27 cellular contexts compared by ENCODE assay signal in the genomic region with DNA sequence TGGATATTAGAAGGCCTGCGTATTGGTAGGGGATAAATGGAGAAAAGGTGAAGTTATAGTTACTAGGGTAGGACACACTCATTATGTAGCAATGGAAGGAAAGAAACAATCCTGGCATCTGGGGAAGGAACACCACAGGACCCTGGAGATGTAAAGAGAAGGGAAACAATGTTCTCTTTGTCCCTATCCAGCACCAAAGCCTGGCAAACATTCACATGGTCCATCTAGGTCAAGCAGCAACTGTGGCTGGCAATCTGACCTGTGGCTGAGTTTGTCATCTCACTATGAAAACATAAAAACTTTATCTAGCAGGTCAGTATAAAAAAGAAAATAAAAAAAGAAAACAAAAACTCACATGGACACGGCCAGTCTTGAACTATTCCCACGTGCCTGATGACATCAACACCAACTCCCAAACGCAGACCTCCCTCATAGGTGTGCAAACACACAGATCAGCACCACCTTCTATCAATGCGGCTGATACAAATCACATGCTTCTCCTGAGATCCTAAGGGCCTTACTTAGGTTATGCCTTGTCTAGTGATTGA. TPM values are rescaled to one million over a fixed set of nuclear protein-coding genes. Genes with fewer than 3 reads are reported as not detected.
A peak's percentile ranks its signal among the peaks of the same experiment; 100 is the strongest.
DNase-seq lines count a peak whose midpoint lies in the region; ATAC-seq and TF ChIP-seq lines count a peak whose summit lies in the region.
"Had no signal": no experiment of that assay in that cellular context is flagged by ENCODE, and none has a peak within 500 bp of the region (broad histone marks: within the 10 kb centered on the region; RNA-seq: fewer than 3 reads in every experiment).

No MANE protein-coding gene starts in this region.

- intact Hi-C loops in heart left ventricle (cut with DNase I): loop anchor here in 7 of 10 donors (5.0 to 10.0 kb wide), 6 partner anchors 161 to 446 kb away; no protein-coding TSS in a partner anchor

- H3K27ac ChIP-seq in layer of hippocampus (ENCODE audit: low read depth, low read length) (peak overlapping the region; percentile 96), heart left ventricle (no peak overlapping the region)
- H3K27ac ChIP-seq: C4-2B, left ventricle myocardium inferior, neutrophil, spleen, stomach had no signal

- H3K9me3 ChIP-seq in heart left ventricle: no peaks in the 10 kb centered on the region
- H3K9me3 ChIP-seq: left ventricle myocardium inferior, mucosa of descending colon, neutrophil, spleen, stomach had no signal

- in situ Hi-C loops in SK-MEL-5 (cut with HindIII; ENCODE audit: low pct_unique_long_range_greater_than_20kb, low sequenced_read_pairs): no loop called here

- H3K4me1 ChIP-seq in heart left ventricle: peaks cover 0 to 58% (median 25%) of the 10 kb centered on the region in 12 donors

- TF ChIP-seq POLR2A in heart left ventricle (IDR thresholded peaks at IDR 0.05): no peak

- H3K4me3 ChIP-seq in heart left ventricle: no peak overlapping the region
- H3K4me3 ChIP-seq: left ventricle myocardium inferior, mucosa of descending colon, spleen, stomach had no signal

- H3K27me3 ChIP-seq in layer of hippocampus (ENCODE audit: control insufficient read depth, insufficient read depth, low read length) (no peaks in the 10 kb centered on the region), heart left ventricle (no peaks in the 10 kb centered on the region)
- H3K27me3 ChIP-seq: neutrophil, spleen, stomach had no signal

- DNase-seq in COLO829 (ENCODE audit: low spot score) (peak; percentile 86), SK-MEL-5 (ENCODE audit: low read depth, low spot score) (peak; percentile 87), putamen (ENCODE audit: low spot score) (peak; percentile 60), heart left ventricle (no peak), NCI-H1092 treated with DMSO at 0.1 percent for 48 hours (lab: John Stamatoyannopoulos, UW) (no peak)
- DNase-seq: ACHN; activated B cell treated with CpG ODN at 0.5 μM for 24 hours; activated CD4-positive, alpha-beta T cell treated with anti-CD3 and anti-CD28 coated beads, Interleukin-2, amount 50 U/mL, for 4 hours; activated naive CD8-positive, alpha-beta T cell treated with anti-CD3 and anti-CD28 coated beads for 36 hours; Karpas-422; left ventricle myocardium inferior; NCI-H2029; NCI-H2227 treated with DMSO at 0.1 percent for 48 hours; NCI-H774; spleen; stimulated activated CD4-positive, alpha-beta T cell treated with anti-CD3 and anti-CD28 coated beads, Interleukin-4, amount 100 ng/mL, for 24 hours; stomach; T1000 had no signal

- no peak for TF ChIP-seq CTCF in heart left ventricle (IDR thresholded peaks at IDR 0.05)

- WGBS in heart left ventricle, 4 donors: 72 to 83% (median 81%) methylated on average over 5 of the region's 5 CpGs

- H3K36me3 ChIP-seq in heart left ventricle: no peaks in the 10 kb centered on the region
- H3K36me3 ChIP-seq: left ventricle myocardium inferior, neutrophil, spleen, stomach had no signal

- ATAC-seq in heart left ventricle (no peak), GM21390 (IDR thresholded peaks at IDR 0.05; ENCODE audit: unreplicated experiment) (no peak), GM18907 (IDR thresholded peaks at IDR 0.05; ENCODE audit: unreplicated experiment) (no peak)
- ATAC-seq: HCT116, mucosa of descending colon had no signal

RNA-seq across cellular contexts. Expression of a gene that starts 2.6 kb away (rescaled TPM):
- total RNA-seq in SK-MEL-5 (2014; rRNA removed; shearing (Covaris generic)): 22.2 and 23.8 TPM in 2 replicates
- polyA plus RNA-seq in SK-MEL-5 (2015; cell fraction: cytosol; rRNA removed): 23.4 and 31.7 TPM in 2 replicates
- 284 and 333 TPM in 2 replicates for polyA plus RNA-seq in SK-MEL-5 (2015; cell fraction: nucleus; rRNA removed)
- total RNA-seq in heart left ventricle: 10 to 100 TPM in 8 of 9 donors, 1 to 10 TPM in 1; 7.3 to 27.6 (median 15.3) TPM
- polyA plus RNA-seq in heart left ventricle: 10 to 100 TPM in 1 of 2 donors, 1 to 10 TPM in 1; 7.0 to 17.9 TPM

RNA-seq across cellular contexts. Expression of a gene that starts 2.8 kb away (rescaled TPM):
- total RNA-seq in SK-MEL-5 (2014; rRNA removed; shearing (Covaris generic)): 51.3 and 67.4 TPM in 2 replicates
- 62.3 and 64.6 TPM in 2 replicates for polyA plus RNA-seq in SK-MEL-5 (2015; cell fraction: cytosol; rRNA removed)
- 41.6 and 43.5 TPM in 2 replicates for polyA plus RNA-seq in SK-MEL-5 (2015; cell fraction: nucleus; rRNA removed)
- total RNA-seq in heart left ventricle: 10 to 100 TPM in 7 of 9 donors, 1 to 10 TPM in 2; 7.7 to 27.7 (median 13.7) TPM
- 10 to 100 TPM; 11.5 to 13.6 TPM for polyA plus RNA-seq in heart left ventricle

RNA-seq across cellular contexts. Expression of a gene that starts 47.1 kb away (rescaled TPM):
- total RNA-seq in SK-MEL-5 (2014; rRNA removed; shearing (Covaris generic)): not detected in 2 replicates
- polyA plus RNA-seq in SK-MEL-5 (2015; cell fraction: cytosol; rRNA removed): 0.11 TPM in 1 of 2 replicates, not detected in the other
- not detected in 2 replicates for polyA plus RNA-seq in SK-MEL-5 (2015; cell fraction: nucleus; rRNA removed)
- total RNA-seq in heart left ventricle: not detected
- not detected for polyA plus RNA-seq in heart left ventricle
- total RNA-seq: activated B cell treated with CpG ODN at 0.5 μM for 24 hours; activated naive CD8-positive, alpha-beta T cell treated with anti-CD3 and anti-CD28 coated beads for 36 hours; HT-29; left ventricle myocardium inferior; spleen; ureter had no signal
- polyA plus RNA-seq: spleen had no signal

RNA-seq across cellular contexts. Expression of a gene that starts 58.8 kb away (rescaled TPM):
- 22.2 and 22.6 TPM in 2 replicates for total RNA-seq in SK-MEL-5 (2014; rRNA removed; shearing (Covaris generic))
- polyA plus RNA-seq in SK-MEL-5 (2015; cell fraction: cytosol; rRNA removed): 16.3 and 24.3 TPM in 2 replicates
- polyA plus RNA-seq in SK-MEL-5 (2015; cell fraction: nucleus; rRNA removed): 10.3 and 12.5 TPM in 2 replicates
- 1 to 10 TPM; 5.2 to 9.5 (median 7.8) TPM for total RNA-seq in heart left ventricle
- polyA plus RNA-seq in heart left ventricle: 1 to 10 TPM; 1.5 to 5.0 TPM

RNA-seq across cellular contexts. Expression of a gene that starts 59.1 kb away (rescaled TPM):
- total RNA-seq in SK-MEL-5 (2014; rRNA removed; shearing (Covaris generic)): 1.4 and 2.0 TPM in 2 replicates
- polyA plus RNA-seq in SK-MEL-5 (2015; cell fraction: cytosol; rRNA removed): 1.0 and 3.3 TPM in 2 replicates
- polyA plus RNA-seq in SK-MEL-5 (2015; cell fraction: nucleus; rRNA removed): 2.1 and 4.9 TPM in 2 replicates
- 1 to 10 TPM in 1 of 9 donors, under 1 TPM in 1, not detected in 7; 0.35 to 1.2 TPM for total RNA-seq in heart left ventricle
- under 1 TPM; 0.08 to 0.36 TPM for polyA plus RNA-seq in heart left ventricle

Comparison
In these comparisons a context has a peak if more than half of its experiments do, and no peak if none do; other contexts are left out.
1. DNase-seq: peak in COLO829 (single experiment), SK-MEL-5 (single experiment) and putamen (single experiment); none in heart left ventricle (0 of 5) and NCI-H1092 treated with DMSO at 0.1 percent for 48 hours (single experiment).